19 cellular contexts compared by ENCODE assay signal in genomic region chr22:35628732-35629131, GRCh38. TPM values are rescaled to one million over a fixed set of nuclear protein-coding genes. Genes with fewer than 3 reads are reported as not detected.
DNase-seq lines count a peak whose midpoint lies in the region; ATAC-seq and TF ChIP-seq lines count a peak whose summit lies in the region.
"Had no signal": no experiment of that assay in that cellular context is flagged by ENCODE, and none has a peak within 500 bp of the region (broad histone marks: within the 10 kb centered on the region; RNA-seq: fewer than 3 reads in every experiment).

No MANE protein-coding gene starts in this region.

- no peak overlapping the region for H2AFZ ChIP-seq in mesenchymal stem cell (ENCODE audit: low read depth, low read length)

- H3K4me1 ChIP-seq in ascending aorta (peaks cover 0 to 13% of the 10 kb centered on the region in 2 donors), mesenchymal stem cell (ENCODE audit: control insufficient read depth, insufficient read depth, low read depth, low read length) (peaks cover 13% of the 10 kb centered on the region), transverse colon (peaks cover 0 to 6% (median 4%) of the 10 kb centered on the region in 4 donors)

- POLR2A ChIA-PET in activated CD4-positive, alpha-beta memory T cell treated with anti-CD3 and anti-CD28 coated beads, Interleukin-2, amount 10 ng/mL, durations not matched to agents 7 days and 5 days (lab: Charles Lee): interaction anchor here (2.9 kb wide), 1 partner anchor 19 kb away, joined by 16 read pairs; the partner anchor contains the start of gene APOL6
- POLR2A ChIA-PET in activated CD4-positive, alpha-beta memory T cell treated with anti-CD3 and anti-CD28 coated beads for 36 hours (lab: Charles Lee): no interaction called here

- intact Hi-C loops in activated CD4-positive, alpha-beta memory T cell treated with anti-CD3 and anti-CD28 coated beads for 36 hours (cut with micrococcal nuclease): loop anchor here (5.0 kb wide), 2 partner anchors 59 to 214 kb away; no protein-coding TSS in a partner anchor
- intact Hi-C loops in ascending aorta (cut with DNase I): loop anchor here (5.0 kb wide), 1 partner anchor 439 kb away; no protein-coding TSS in a partner anchor
- intact Hi-C loops in transverse colon (cut with DNase I; ENCODE audit: low total_unique reads): loop anchor here (5.0 kb wide), 1 partner anchor 494 kb away; no protein-coding TSS in a partner anchor

- H3K9me3 Mint-ChIP-seq in activated CD4-positive, alpha-beta memory T cell treated with anti-CD3 and anti-CD28 coated beads, Interleukin-2, amount 10 ng/mL, durations not matched to agents 7 days and 5 days: peaks cover 5% of the 10 kb centered on the region
- peaks cover 2% of the 10 kb centered on the region for H3K9me3 Mint-ChIP-seq in activated CD4-positive, alpha-beta memory T cell treated with anti-CD3 and anti-CD28 coated beads for 36 hours
- H3K9me3 Mint-ChIP-seq: CD8-positive, alpha-beta memory T cell; endodermal cell had no signal

- no peak overlapping the region for H2BK5ac ChIP-seq in mesenchymal stem cell (ENCODE audit: low read depth, low read length, poor library complexity, severe bottlenecking)

- no peak for ATAC-seq in GM19324 (IDR thresholded peaks at IDR 0.05; ENCODE audit: low FRiP score, unreplicated experiment)
- ATAC-seq: activated naive CD4-positive, alpha-beta T cell treated with anti-CD3 and anti-CD28 coated beads, Interleukin-2, amount 50 U/mL, for 72 hours; gastrocnemius medialis had no signal

- H3K27ac Mint-ChIP-seq in activated CD4-positive, alpha-beta memory T cell treated with anti-CD3 and anti-CD28 coated beads, Interleukin-2, amount 10 ng/mL, durations not matched to agents 7 days and 5 days: peak overlapping the region; percentile 17
- no peak overlapping the region for H3K27ac Mint-ChIP-seq in activated CD4-positive, alpha-beta memory T cell treated with anti-CD3 and anti-CD28 coated beads for 36 hours
- H3K27ac Mint-ChIP-seq: endodermal cell, H9, memory B cell had no signal

- TF ChIP-seq CTCF in ascending aorta (IDR thresholded peaks at IDR 0.05) (no peak), transverse colon (IDR thresholded peaks at IDR 0.05) (no peak)

- in situ Hi-C loops in transverse colon (cut with MboI; ENCODE audit: low pct_ligation_motif_present in 1 of 4, low pct_unique_long_range_greater_than_20kb in 1 of 4, low sequenced_read_pairs in 3 of 4): loop anchor here (5.0 to 25.0 kb wide), 5 partner anchors 284 to 496 kb away; no protein-coding TSS in a partner anchor

- H3K79me1 ChIP-seq in mesenchymal stem cell (replicated peaks; ENCODE audit: low read length, poor library complexity, severe bottlenecking): no peaks in the 10 kb centered on the region

- peak overlapping the region; percentile 1 to 75 for H3K4ac ChIP-seq in mesenchymal stem cell (ENCODE audit: low read depth in 1 of 2, low read length in 2 of 2)

- TF ChIP-seq POLR2A in transverse colon (IDR thresholded peaks at IDR 0.05): no peak

- H3K9me3 ChIP-seq in ascending aorta: no peaks in the 10 kb centered on the region
- no peaks in the 10 kb centered on the region for H3K9me3 ChIP-seq in mesenchymal stem cell (ENCODE audit: control insufficient read depth, low read length)
- no peaks in the 10 kb centered on the region for H3K9me3 ChIP-seq in transverse colon
- H3K9me3 ChIP-seq: gastrocnemius medialis had no signal

- H4K8ac ChIP-seq in mesenchymal stem cell (ENCODE audit: low read length): no peak overlapping the region

- TF ChIP-seq EP300 in transverse colon (IDR thresholded peaks at IDR 0.05; ENCODE audit: low read depth): no peak

- H2AK5ac ChIP-seq in mesenchymal stem cell (ENCODE audit: low read length, severe bottlenecking): peak overlapping the region; percentile 99

- H3K27me3 Mint-ChIP-seq in activated CD4-positive, alpha-beta memory T cell treated with anti-CD3 and anti-CD28 coated beads, Interleukin-2, amount 10 ng/mL, durations not matched to agents 7 days and 5 days: peaks cover 16% of the 10 kb centered on the region
- H3K27me3 Mint-ChIP-seq in activated CD4-positive, alpha-beta memory T cell treated with anti-CD3 and anti-CD28 coated beads for 36 hours: peaks cover 3% of the 10 kb centered on the region

- H3K23ac ChIP-seq in mesenchymal stem cell (ENCODE audit: low read length in 2 of 2): peak overlapping the region in 1 of 2 experiments; percentile 29

- peak overlapping the region; percentile 75 to 89 for H3K27ac ChIP-seq in ascending aorta
- H3K27ac ChIP-seq in mesenchymal stem cell (ENCODE audit: low read length, poor library complexity, severe bottlenecking): peak overlapping the region; percentile 93
- peak overlapping the region; percentile 88 to 96 (median 91) for H3K27ac ChIP-seq in transverse colon

- peak overlapping the region; percentile 75 for H4K91ac ChIP-seq in mesenchymal stem cell (ENCODE audit: low read length)

- no peak overlapping the region for H3K4me2 ChIP-seq in mesenchymal stem cell (ENCODE audit: low read length, poor library complexity, severe bottlenecking)

- H3K4me1 Mint-ChIP-seq in activated CD4-positive, alpha-beta memory T cell treated with anti-CD3 and anti-CD28 coated beads, Interleukin-2, amount 10 ng/mL, durations not matched to agents 7 days and 5 days: peaks cover 39% of the 10 kb centered on the region
- peaks cover 23% of the 10 kb centered on the region for H3K4me1 Mint-ChIP-seq in activated CD4-positive, alpha-beta memory T cell treated with anti-CD3 and anti-CD28 coated beads for 36 hours (ENCODE audit: low read depth)

- 97% methylated on average over 3 of the region's 3 CpGs for WGBS in mesenchymal stem cell
- 78 to 92% methylated on average over 3 of the region's 3 CpGs for WGBS in transverse colon (ENCODE audit: low coverage in 1 of 2), 2 donors

- no peak for DNase-seq in activated CD4-positive, alpha-beta memory T cell treated with anti-CD3 and anti-CD28 coated beads, Interleukin-2, amount 10 ng/mL, durations not matched to agents 7 days and 5 days
- DNase-seq in activated CD4-positive, alpha-beta memory T cell treated with anti-CD3 and anti-CD28 coated beads for 36 hours: no peak
- DNase-seq in ascending aorta (ENCODE audit: low spot score in 2 of 2) (no peak), mesenchymal stem cell (no peak), transverse colon (no peak), NCI-H2227 treated with DMSO at 0.1 percent for 48 hours (lab: John Stamatoyannopoulos, UW) (no peak), NCI-H446 (lab: John Stamatoyannopoulos, UW) (no peak)
- DNase-seq: activated CD4-positive, CD25-positive, alpha-beta regulatory T cell; activated CD8-positive, alpha-beta memory T cell treated with anti-CD3 and anti-CD28 coated beads, Interleukin-2, amount 50 U/mL, for 48 hours; CD8-positive, alpha-beta memory T cell; endodermal cell; gastrocnemius medialis; H9; KBM-7; NCI-H1417; stimulated activated naive B cell treated with anti-CD40 and anti-IgM and Interleukin-4, amounts not matched to agents 10 μg/mL and 1 μg/mL and 100 μg/mL, for 72 hours had no signal

- CTCF ChIA-PET in activated CD4-positive, alpha-beta memory T cell treated with anti-CD3 and anti-CD28 coated beads, Interleukin-2, amount 10 ng/mL, durations not matched to agents 7 days and 5 days (lab: Charles Lee): interaction anchor here (1.8 kb wide), 1 partner anchor 437 kb away, joined by 7 read pairs; no protein-coding TSS in a partner anchor
- CTCF ChIA-PET in activated CD4-positive, alpha-beta memory T cell treated with anti-CD3 and anti-CD28 coated beads for 36 hours (lab: Charles Lee): no interaction called here

- H3K4me3 ChIP-seq in ascending aorta (no peak overlapping the region), mesenchymal stem cell (ENCODE audit: insufficient read depth in 1 of 2, low read depth in 1 of 2, low read length in 2 of 2) (peak overlapping the region in 1 of 2 experiments; percentile 7), transverse colon (no peak overlapping the region)

- no peak overlapping the region for H3K14ac ChIP-seq in mesenchymal stem cell (ENCODE audit: low read length in 2 of 2)

- H3K9ac ChIP-seq in mesenchymal stem cell (ENCODE audit: low read length): peak overlapping the region; percentile 85

- peak overlapping the region; percentile 18 to 100 for H2BK12ac ChIP-seq in mesenchymal stem cell (ENCODE audit: low read length in 2 of 2)

- peak overlapping the region; percentile 50 to 64 for H3K18ac ChIP-seq in mesenchymal stem cell (ENCODE audit: low read depth in 1 of 2, low read length in 2 of 2)

- no peaks in the 10 kb centered on the region for H3K36me3 ChIP-seq in ascending aorta
- H3K36me3 ChIP-seq in mesenchymal stem cell (ENCODE audit: control insufficient read depth in 1 of 2, insufficient read depth in 2 of 2, low read depth in 1 of 2, low read length in 2 of 2): no peaks in the 10 kb centered on the region
- no peaks in the 10 kb centered on the region for H3K36me3 ChIP-seq in transverse colon
- H3K36me3 ChIP-seq: gastrocnemius medialis had no signal

- H3K27me3 ChIP-seq in ascending aorta (no peaks in the 10 kb centered on the region), mesenchymal stem cell (ENCODE audit: control insufficient read depth in 1 of 2, insufficient read depth in 1 of 2, low read length in 2 of 2) (no peaks in the 10 kb centered on the region), transverse colon (no peaks in the 10 kb centered on the region)
- H3K27me3 ChIP-seq: gastrocnemius medialis had no signal

- peak overlapping the region; percentile 90 for H2BK15ac ChIP-seq in mesenchymal stem cell (ENCODE audit: low read depth, poor library complexity, severe bottlenecking)

- peak overlapping the region; percentile 39 for H2BK120ac ChIP-seq in mesenchymal stem cell (ENCODE audit: low read depth, low read length)

- H3K36me3 Mint-ChIP-seq in activated CD4-positive, alpha-beta memory T cell treated with anti-CD3 and anti-CD28 coated beads, Interleukin-2, amount 10 ng/mL, durations not matched to agents 7 days and 5 days (ENCODE audit: low read depth): peaks cover 3% of the 10 kb centered on the region
- H3K36me3 Mint-ChIP-seq in activated CD4-positive, alpha-beta memory T cell treated with anti-CD3 and anti-CD28 coated beads for 36 hours: no peaks in the 10 kb centered on the region
- H3K36me3 Mint-ChIP-seq: activated naive CD4-positive, alpha-beta T cell treated with anti-CD3 and anti-CD28 coated beads, Interleukin-2, amount 50 U/mL, for 72 hours; CD8-positive, alpha-beta memory T cell had no signal

- no peak overlapping the region for H3K4me3 Mint-ChIP-seq in activated CD4-positive, alpha-beta memory T cell treated with anti-CD3 and anti-CD28 coated beads, Interleukin-2, amount 10 ng/mL, durations not matched to agents 7 days and 5 days
- no peak overlapping the region for H3K4me3 Mint-ChIP-seq in activated CD4-positive, alpha-beta memory T cell treated with anti-CD3 and anti-CD28 coated beads for 36 hours
- H3K4me3 Mint-ChIP-seq: endodermal cell; memory B cell; stimulated activated naive B cell treated with anti-CD40 and anti-IgM and Interleukin-4, amounts not matched to agents 10 μg/mL and 1 μg/mL and 100 μg/mL, for 72 hours had no signal

RNA-seq across cellular contexts. Expression of gene MB, which starts 11.6 kb away (rescaled TPM):
- total RNA-seq in activated CD4-positive, alpha-beta memory T cell treated with anti-CD3 and anti-CD28 coated beads, Interleukin-2, amount 10 ng/mL, durations not matched to agents 7 days and 5 days: not detected
- not detected for total RNA-seq in activated CD4-positive, alpha-beta memory T cell treated with anti-CD3 and anti-CD28 coated beads for 36 hours
- total RNA-seq in ascending aorta (not detected), transverse colon (10 to 100 TPM in 2 of 4 donors, 1 to 10 TPM in 1, not detected in 1; 9.0 to 37.0 (median 15.7) TPM)
- polyA plus RNA-seq in mesenchymal stem cell (2013, experiment 1 of 2): not detected
- polyA plus RNA-seq in mesenchymal stem cell (2013, experiment 2 of 2): not detected
- polyA plus RNA-seq: CD8-positive, alpha-beta memory T cell had no signal

RNA-seq across cellular contexts. Expression of gene APOL6, which starts 19.5 kb away (rescaled TPM):
- 10 to 100 TPM; 72.4 to 75.6 TPM for total RNA-seq in activated CD4-positive, alpha-beta memory T cell treated with anti-CD3 and anti-CD28 coated beads, Interleukin-2, amount 10 ng/mL, durations not matched to agents 7 days and 5 days
- 10 to 100 TPM; 26.7 to 27.7 TPM for total RNA-seq in activated CD4-positive, alpha-beta memory T cell treated with anti-CD3 and anti-CD28 coated beads for 36 hours
- 6.4 TPM for total RNA-seq in ascending aorta
- 17.2 TPM for polyA plus RNA-seq in mesenchymal stem cell (2013, experiment 1 of 2)
- polyA plus RNA-seq in mesenchymal stem cell (2013, experiment 2 of 2): 17.2 TPM
- 10 to 100 TPM in 3 of 4 donors, 1 to 10 TPM in 1; 4.6 to 39.7 (median 27.5) TPM for total RNA-seq in transverse colon
- total RNA-seq: endodermal cell had no signal
